Comparison of ENCODE assay signal across 23 cellular contexts in genomic region chr3:125105116-125105515, GRCh38.
"Had no signal": no experiment of that assay in that cellular context is flagged by ENCODE, and none has a peak within 500 bp of the region (broad histone marks: within the 10 kb centered on the region; RNA-seq: fewer than 3 reads in every experiment).

No MANE protein-coding gene starts in this region.

- ATAC-seq: effector memory CD8-positive, alpha-beta T cell; left cardiac atrium; left ventricle myocardium superior; psoas muscle; right lobe of liver; stimulated activated effector memory CD8-positive, alpha-beta T cell treated with anti-CD3 and anti-CD28 coated beads, Interleukin-12 subunit alpha, Interleukin-12 subunit beta, amount 100 ng/mL, for 72 hours; upper lobe of right lung had no signal

- DNase-seq: effector memory CD8-positive, alpha-beta T cell; esophagus squamous epithelium; foreskin melanocyte; head of caudate nucleus; kidney; left cardiac atrium; left ventricle myocardium superior; mesenchymal stem cell; midbrain; nephron progenitor cell; psoas muscle; retina; right lobe of liver; stimulated activated CD4-positive, alpha-beta T cell treated with anti-CD3 and anti-CD28 coated beads, Interleukin-4, amount 100 ng/mL, for 1 hour; stimulated activated CD8-positive, alpha-beta memory T cell treated with anti-CD3 and anti-CD28 coated beads, Interleukin-4, amount 100 ng/mL, for 48 hours; upper lobe of right lung had no signal

- H3K27ac ChIP-seq: esophagus squamous epithelium, hepatocyte, neutrophil, psoas muscle, right lobe of liver, tibial nerve, upper lobe of right lung had no signal

- H3K4me3 ChIP-seq: esophagus squamous epithelium, hepatocyte, lung, psoas muscle, right lobe of liver, tibial nerve, upper lobe of right lung had no signal

- H3K4me1 ChIP-seq: right lobe of liver, upper lobe of right lung had no signal

- H3K79me2 ChIP-seq: hepatocyte had no signal

- H2AFZ ChIP-seq: hepatocyte had no signal

- H3K27ac Mint-ChIP-seq: dendritic cell treated with granulocyte-macrophage colony-stimulating factor and Interleukin-4, amounts not matched to agents 40 ng/mL and 50 ng/mL, for 4 days; effector memory CD8-positive, alpha-beta T cell; nephron progenitor cell; stimulated activated effector memory CD8-positive, alpha-beta T cell treated with anti-CD3 and anti-CD28 coated beads, Interleukin-12 subunit alpha, Interleukin-12 subunit beta, amount 100 ng/mL, for 72 hours; stimulated activated naive CD8-positive, alpha-beta T cell treated with anti-CD3 and anti-CD28 coated beads, Interleukin-15, Interleukin-2, amounts not matched to agents 100 ng/mL and 50 ng/mL, for 24 hours had no signal

- H3K27me3 ChIP-seq: esophagus squamous epithelium, hepatocyte, right lobe of liver, tibial nerve, upper lobe of right lung had no signal

- H3K36me3 Mint-ChIP-seq: stimulated activated effector memory CD8-positive, alpha-beta T cell treated with anti-CD3 and anti-CD28 coated beads, Interleukin-12 subunit alpha, Interleukin-12 subunit beta, amount 100 ng/mL, for 72 hours had no signal

- H3K9me3 ChIP-seq: esophagus squamous epithelium, neutrophil, psoas muscle, right lobe of liver, upper lobe of right lung had no signal

- H3K4me3 Mint-ChIP-seq: dendritic cell treated with granulocyte-macrophage colony-stimulating factor and Interleukin-4, amounts not matched to agents 40 ng/mL and 50 ng/mL, for 4 days; effector memory CD8-positive, alpha-beta T cell; nephron progenitor cell; stimulated activated effector memory CD8-positive, alpha-beta T cell treated with anti-CD3 and anti-CD28 coated beads, Interleukin-12 subunit alpha, Interleukin-12 subunit beta, amount 100 ng/mL, for 72 hours; stimulated activated naive CD8-positive, alpha-beta T cell treated with anti-CD3 and anti-CD28 coated beads, Interleukin-15, Interleukin-2, amounts not matched to agents 100 ng/mL and 50 ng/mL, for 24 hours had no signal

- H3K36me3 ChIP-seq: esophagus squamous epithelium, neutrophil, right lobe of liver, tibial nerve, upper lobe of right lung had no signal
